In genomic region chr6:34817337-34817910, GRCh38 we compare ENCODE assay signal across 1 cellular context.
TF ChIP-seq lines count a peak whose summit lies in the region.

No MANE protein-coding gene starts in this region.

TF ChIP-seq in HEK293T, 16 proteins besides CTCF, POLR2A, EP300 and RAD21 (continued from another document):
- no peak for TF ChIP-seq PKNOX1 (IDR thresholded peaks at IDR 0.05)
- no peak for TF ChIP-seq ELF4 (IDR thresholded peaks at IDR 0.05)
- TF ChIP-seq NFRKB (IDR thresholded peaks at IDR 0.05): no peak
- no peak for TF ChIP-seq BHLHE40 (IDR thresholded peaks at IDR 0.05; ENCODE audit: borderline replicate concordance)
- TF ChIP-seq ZNF384 (IDR thresholded peaks at IDR 0.05): no peak
